Comparison of ENCODE assay signal across 8 cellular contexts in genomic region chr3:4978966-4979400, GRCh38. TPM values are rescaled to one million over a fixed set of nuclear protein-coding genes. Genes with fewer than 3 reads are reported as not detected.
DNase-seq lines count a peak whose midpoint lies in the region; ATAC-seq and TF ChIP-seq lines count a peak whose summit lies in the region.

No MANE protein-coding gene starts in this region.

- H3K36me3 ChIP-seq in NT2/D1 (ENCODE audit: insufficient read depth, insufficient read length, low read length) (peaks cover 40% of the 10 kb centered on the region), mucosa of descending colon (ENCODE audit: low read depth) (no peaks in the 10 kb centered on the region)

- peak; percentile 42 for ATAC-seq in GM19372 (IDR thresholded peaks at IDR 0.05; ENCODE audit: low read depth, unreplicated experiment)
- peak; percentile 41 for ATAC-seq in HG03460 (IDR thresholded peaks at IDR 0.05; ENCODE audit: unreplicated experiment)
- peak; percentile 65 for ATAC-seq in mucosa of descending colon

- no peaks in the 10 kb centered on the region for H3K9me3 ChIP-seq in NT2/D1 (ENCODE audit: insufficient read depth, low read length)
- H3K9me3 ChIP-seq in mucosa of descending colon, result no peaks in the 10 kb centered on the region

- no peak for TF ChIP-seq CTCF in CD14-positive monocyte (IDR thresholded peaks at IDR 0.05)
- TF ChIP-seq CTCF in epithelial cell of esophagus (IDR thresholded peaks at IDR 0.05; ENCODE audit: insufficient read depth, low read depth, low read length, missing control alignments), result no peak
- TF ChIP-seq CTCF in mucosa of descending colon (IDR thresholded peaks at IDR 0.05), result no peak

- peaks cover 0 to 5% (median 2%) of the 10 kb centered on the region in 3 donors for H3K27me3 Mint-ChIP-seq in CD14-positive monocyte (ENCODE audit: low read depth in 3 of 3)

- H3K36me3 Mint-ChIP-seq in CD14-positive monocyte, result peaks cover 28 to 32% of the 10 kb centered on the region in 2 donors

- peak; percentile 99 for DNase-seq in CD14-positive monocyte (ENCODE audit: low spot score)
- no peak for DNase-seq in NT2/D1 (ENCODE audit: low read depth, low spot score)
- DNase-seq in activated CD8-positive, alpha-beta memory T cell treated with anti-CD3 and anti-CD28 coated beads, Interleukin-2, amount 50 U/mL, for 4 hours, result peak; percentile 86
- peak; percentile 99 for DNase-seq in epithelial cell of esophagus (ENCODE audit: low read depth)
- DNase-seq in mucosa of descending colon, result peak; percentile 92 to 98 (median 95)
- DNase-seq in stimulated activated CD8-positive, alpha-beta memory T cell treated with anti-CD3 and anti-CD28 coated beads, Interleukin-7, amount 100 ng/mL, for 24 hours (ENCODE audit: low read depth), result peak; percentile 85

- peaks cover 50% of the 10 kb centered on the region for H3K4me1 Mint-ChIP-seq in CD14-positive monocyte

- peak overlapping the region; percentile 64 for H3K4me3 ChIP-seq in NT2/D1 (ENCODE audit: insufficient read length, low read depth)
- H3K4me3 ChIP-seq in epithelial cell of esophagus (ENCODE audit: low read length), result peak overlapping the region; percentile 43
- peak overlapping the region; percentile 73 for H3K4me3 ChIP-seq in mucosa of descending colon

- peak overlapping the region; percentile 98 to 100 (median 100) for H3K27ac Mint-ChIP-seq in CD14-positive monocyte

- peak overlapping the region; percentile 99 to 100 for H3K4me3 Mint-ChIP-seq in CD14-positive monocyte

- peak overlapping the region; percentile 72 for H3K9ac ChIP-seq in NT2/D1 (ENCODE audit: insufficient read length, low read depth)

- H3K9me3 Mint-ChIP-seq in CD14-positive monocyte, result peaks cover 0 to 6% (median 0%) of the 10 kb centered on the region in 7 donors

- intact Hi-C loops in CD14-positive monocyte (cut with micrococcal nuclease), result loop anchor here in 1 of 2 donors (5.0 to 10.0 kb wide), 4 partner anchors 152 to 267 kb away; no protein-coding TSS in a partner anchor
- intact Hi-C loops in mucosa of descending colon (cut with DNase I, micrococcal nuclease), result loop anchor here in 1 of 2 donors (5.0 kb wide), 2 partner anchors 152 to 267 kb away; no protein-coding TSS in a partner anchor

- H3K27me3 ChIP-seq in NT2/D1 (ENCODE audit: insufficient read depth, insufficient read length), result peaks cover 15% of the 10 kb centered on the region

- H3K4me1 ChIP-seq in NT2/D1 (ENCODE audit: insufficient read depth, insufficient read length) (peaks cover 16% of the 10 kb centered on the region), mucosa of descending colon (ENCODE audit: low read depth) (peaks cover 27% of the 10 kb centered on the region)

RNA-seq across cellular contexts. Expression of gene BHLHE40, which starts 0.3 kb away (rescaled TPM):
- 10 to 100 TPM; 20.2 to 23.4 TPM for polyA plus RNA-seq in CD14-positive monocyte
- 10 to 100 TPM; 40.2 to 45.5 (median 42.9) TPM for total RNA-seq in mucosa of descending colon
